Comparison of ENCODE assay signal across 21 cellular contexts in genomic region chr3:195705081-195705991, GRCh38. TPM values are rescaled to one million over a fixed set of nuclear protein-coding genes. Genes with fewer than 3 reads are reported as not detected.
DNase-seq lines count a peak whose midpoint lies in the region; ATAC-seq, FAIRE-seq and TF ChIP-seq lines count a peak whose summit lies in the region.
"Had no signal": no experiment of that assay in that cellular context is flagged by ENCODE, and none has a peak within 500 bp of the region (broad histone marks: within the 10 kb centered on the region; RNA-seq: fewer than 3 reads in every experiment).

No MANE protein-coding gene starts in this region.

- H3K9me3 ChIP-seq in A549 (no peaks in the 10 kb centered on the region), neuronal stem cell (replicated peaks in 1 of 2; ENCODE audit: control insufficient read depth in 2 of 2, insufficient read depth in 1 of 2, low read depth in 1 of 2, low read length in 2 of 2) (no peaks in the 10 kb centered on the region)
- H3K9me3 ChIP-seq: HAP-1, left lung, testis had no signal

- CTCF ChIA-PET in A549 (lab: Yijun Ruan, JAX): interaction anchor here (1.3 to 1.8 kb wide), 5 partner anchors 9 to 145 kb away, joined by 3 to 7 read pairs (median 4); partner anchors contain the start of gene MUC20

- TF ChIP-seq POLR2A in A549 (IDR thresholded peaks at IDR 0.05; ENCODE audit: low read length): no peak

- no peak overlapping the region for H3K4me2 ChIP-seq in A549
- H3K4me2 ChIP-seq in neuronal stem cell (ENCODE audit: insufficient read depth, low read length, poor library complexity, severe bottlenecking): no peak overlapping the region

- no peaks in the 10 kb centered on the region for H3K27me3 ChIP-seq in neuronal stem cell (ENCODE audit: control insufficient read depth in 3 of 3, insufficient read depth in 3 of 3, low read depth in 1 of 3, low read length in 3 of 3)
- H3K27me3 ChIP-seq: left lung, testis had no signal

- no peak overlapping the region for H2BK120ac ChIP-seq in neuronal stem cell (ENCODE audit: low read depth, low read length)

- TF ChIP-seq RAD21 in A549 (conservative IDR thresholded peaks at IDR 0.05 in 1 of 2, IDR thresholded peaks at IDR 0.05 in 1 of 2): no peak

- H2AFZ ChIP-seq in neuronal stem cell (ENCODE audit: low read length): no peak overlapping the region

- no peak overlapping the region for H3K4ac ChIP-seq in neuronal stem cell (ENCODE audit: low read length)

- ATAC-seq in A549: peak; percentile 28 to 35; a peak in 4 of 6 replicates
- no peak for ATAC-seq in central memory CD8-positive, alpha-beta T cell (replicated peaks; ENCODE audit: extremely low read depth, poor library complexity, severe bottlenecking)
- ATAC-seq: left lung, Panc1, T-helper 17 cell had no signal

- no peaks in the 10 kb centered on the region for H3K36me3 ChIP-seq in neuronal stem cell (replicated peaks in 1 of 2; ENCODE audit: control insufficient read depth in 2 of 2, insufficient read depth in 2 of 2, low read length in 2 of 2)
- H3K36me3 ChIP-seq: WERI-Rb-1 had no signal

- no peak overlapping the region for H3K14ac ChIP-seq in neuronal stem cell (ENCODE audit: low read length)

- no peak overlapping the region for H3K27ac ChIP-seq in A549
- no peak overlapping the region for H3K27ac ChIP-seq in neuronal stem cell (replicated peaks; ENCODE audit: low read length)
- H3K27ac ChIP-seq: coronary artery, left lung, testis, WERI-Rb-1 had no signal

- H3K4me1 ChIP-seq in A549 (no peaks in the 10 kb centered on the region), neuronal stem cell (ENCODE audit: control insufficient read depth in 2 of 2, insufficient read depth in 1 of 2, low read depth in 1 of 2, low read length in 2 of 2) (no peaks in the 10 kb centered on the region)
- H3K4me1 ChIP-seq: HAP-1, left lung, testis had no signal

- no peaks in the 10 kb centered on the region for H3K27me3 Mint-ChIP-seq in central memory CD8-positive, alpha-beta T cell
- H3K27me3 Mint-ChIP-seq: CD8-positive, alpha-beta memory T cell; T-helper 17 cell had no signal

- FAIRE-seq in A549 (lab: Jason Lieb, UNC): no peak

- no peak overlapping the region for H4K8ac ChIP-seq in neuronal stem cell (ENCODE audit: low read depth, low read length)

- no peak for TF ChIP-seq CTCF in A549 (IDR thresholded peaks at IDR 0.05)

- no peak for TF ChIP-seq EP300 in A549 (IDR thresholded peaks at IDR 0.05)

- H3K23ac ChIP-seq in neuronal stem cell (ENCODE audit: low read depth, low read length, poor library complexity): peak overlapping the region; percentile 32

- peaks cover 4% of the 10 kb centered on the region for H3K4me1 Mint-ChIP-seq in central memory CD8-positive, alpha-beta T cell

- no peak overlapping the region for H4K91ac ChIP-seq in neuronal stem cell (ENCODE audit: low read depth, low read length, poor library complexity)

- H2BK12ac ChIP-seq in neuronal stem cell (ENCODE audit: low read length): no peak overlapping the region

- DNase-seq in A549 (ENCODE audit: low read depth in 1 of 2, low spot score in 1 of 2) (no peak), ELF-1 (ENCODE audit: low read depth, low spot score) (peak; percentile 90), neuronal stem cell (ENCODE audit: low spot score) (no peak), nucleus accumbens (lab: John Stamatoyannopoulos, UW) (no peak), NCI-H526 (lab: John Stamatoyannopoulos, UW) (no peak), middle frontal gyrus (ENCODE audit: extremely low spot score, low spot score) (no peak)
- DNase-seq in central memory CD8-positive, alpha-beta T cell (ENCODE audit: low spot score in 2 of 2): no peak
- DNase-seq: DND-41; NCI-H1048; NCI-H2029 treated with DMSO at 0.1 percent for 48 hours; NCI-H446; retina; stimulated activated CD4-positive, alpha-beta T cell treated with anti-CD3 and anti-CD28 coated beads, Interleukin-12 subunit alpha, Interleukin-12 subunit beta, amount 100 ng/mL, for 4 hours; T-helper 17 cell; WERI-Rb-1 had no signal

- no peaks in the 10 kb centered on the region for H3K36me3 Mint-ChIP-seq in central memory CD8-positive, alpha-beta T cell (ENCODE audit: insufficient read depth)

- H2BK5ac ChIP-seq in neuronal stem cell (ENCODE audit: low read length): no peak overlapping the region

- H3K4me3 ChIP-seq in A549: no peak overlapping the region
- no peak overlapping the region for H3K4me3 ChIP-seq in neuronal stem cell (ENCODE audit: low read length in 2 of 2)
- H3K4me3 ChIP-seq: coronary artery, HAP-1, left lung, testis had no signal

- no peak overlapping the region for H2AK5ac ChIP-seq in neuronal stem cell (ENCODE audit: low read depth, low read length)

- H3K9ac ChIP-seq in neuronal stem cell (ENCODE audit: low read depth, low read length, poor library complexity): no peak overlapping the region

- no peak overlapping the region for H3K4me3 Mint-ChIP-seq in central memory CD8-positive, alpha-beta T cell
- H3K4me3 Mint-ChIP-seq: CD8-positive, alpha-beta memory T cell; T-helper 17 cell had no signal

- POLR2A ChIA-PET in A549 (lab: Yijun Ruan, JAX): no interaction called here

- peak overlapping the region; percentile 17 for H3K27ac Mint-ChIP-seq in central memory CD8-positive, alpha-beta T cell (ENCODE audit: low read depth)
- H3K27ac Mint-ChIP-seq: T-helper 17 cell had no signal

- H2BK15ac ChIP-seq in neuronal stem cell (ENCODE audit: low read length): no peak overlapping the region

- no peaks in the 10 kb centered on the region for H3K9me3 Mint-ChIP-seq in central memory CD8-positive, alpha-beta T cell
- H3K9me3 Mint-ChIP-seq: CD8-positive, alpha-beta memory T cell had no signal

- no peak overlapping the region for H3K18ac ChIP-seq in neuronal stem cell (ENCODE audit: low read length)

- peaks cover 3% of the 10 kb centered on the region for H3K79me1 ChIP-seq in neuronal stem cell (ENCODE audit: low read depth, low read length)

- 87% methylated on average over 9 of the region's 9 CpGs for WGBS in A549 (ENCODE audit: missing lambda C conversion rate)
- no CpG with 5 or more reads among the region's 9 CpGs for WGBS in neuronal stem cell (ENCODE audit: extremely low coverage in 2 of 2, insufficient read length in 2 of 2, insufficient replicate concordance in 1 of 2), 2 donors

TF ChIP-seq in A549, 52 proteins besides CTCF, POLR2A, EP300 and RAD21:
- TF ChIP-seq MYC (IDR thresholded peaks at IDR 0.05; ENCODE audit: borderline replicate concordance, low read length) (no peak), JUNB (IDR thresholded peaks at IDR 0.05) (no peak), FOSL2 (IDR thresholded peaks at IDR 0.05) (no peak), FOSL2 (CRISPR knock-in tag; IDR thresholded peaks at IDR 0.05) (no peak), ZFP36 (IDR thresholded peaks at IDR 0.05; ENCODE audit: borderline replicate concordance, partially characterized antibody) (no peak)

RNA-seq across cellular contexts. Expression of gene MUC20, which starts 15.4 kb away (rescaled TPM):
- 0.44 and 0.65 TPM in 2 replicates for polyA plus RNA-seq in A549 (2011; rRNA removed)
- 0.21 and 0.26 TPM in 2 replicates for polyA plus RNA-seq in A549 (2012; cell fraction: cytosol; rRNA removed)
- 2.3 and 3.2 TPM in 2 replicates for polyA plus RNA-seq in A549 (2012; cell fraction: nucleus; rRNA removed)
- polyA plus RNA-seq in A549 (2017; fragmentation: RNase III; extraction: RNeasy Plus Mini Kit Qiagen cat#74134 plus additional on column Dnase treatment): 0.76 to 0.95 TPM (median 0.87 TPM) in 3 replicates
- 0.54 and 0.58 TPM in 2 replicates for polyA minus RNA-seq in A549 (2011; rRNA and poly(A)+ RNA removed)
- 1.2 TPM for polyA plus RNA-seq in neuronal stem cell (2013, experiment 1 of 2)
- 1.3 TPM for polyA plus RNA-seq in neuronal stem cell (2013, experiment 2 of 2)
- polyA plus RNA-seq: CD8-positive, alpha-beta memory T cell had no signal
